ENCODE assay signal across 9 cellular contexts in the genomic region with DNA sequence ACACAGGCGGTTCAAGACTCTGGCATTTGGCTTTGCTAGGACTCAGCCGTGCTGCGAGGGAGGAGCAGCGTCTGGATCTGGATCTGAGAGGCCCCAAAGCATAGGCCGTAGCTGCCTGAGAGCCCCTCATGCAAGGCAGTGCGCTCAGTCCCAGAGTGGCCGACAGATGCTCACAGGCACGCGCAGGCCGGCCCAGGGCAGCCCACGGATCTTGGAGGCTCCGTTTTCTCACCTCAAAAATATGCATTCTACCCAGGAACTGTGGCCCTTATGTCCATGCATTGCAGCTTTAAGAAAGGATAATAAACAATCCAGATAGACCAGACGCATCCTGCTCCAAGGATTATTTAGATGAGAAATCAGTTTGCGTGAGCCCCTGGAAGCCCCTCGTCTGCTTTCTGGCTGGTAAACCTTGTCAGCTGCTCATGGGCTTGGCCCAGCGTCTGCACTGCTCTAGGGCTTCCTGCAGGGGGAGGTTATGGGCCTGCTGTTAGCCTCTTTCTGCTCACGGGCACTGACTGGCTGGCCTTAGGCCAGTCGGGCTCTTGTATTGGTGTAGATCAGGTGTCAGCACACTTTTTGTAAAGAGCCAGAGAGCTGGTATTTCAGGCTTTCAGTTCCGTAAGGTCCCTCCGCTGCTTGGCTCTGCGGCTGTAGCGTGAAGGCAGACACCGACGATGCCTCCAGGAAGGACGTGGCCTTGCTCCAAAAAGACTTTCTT. TPM values are rescaled to one million over a fixed set of nuclear protein-coding genes. Genes with fewer than 3 reads are reported as not detected.
DNase-seq lines count a peak whose midpoint lies in the region; TF ChIP-seq lines count a peak whose summit lies in the region.
"Had no signal": no experiment of that assay in that cellular context is flagged by ENCODE, and none has a peak within 500 bp of the region (broad histone marks: within the 10 kb centered on the region; RNA-seq: fewer than 3 reads in every experiment).

No MANE protein-coding gene starts in this region.

- POLR2A ChIA-PET in activated CD4-positive, alpha-beta memory T cell treated with anti-CD3 and anti-CD28 coated beads for 36 hours (lab: Charles Lee), result no interaction called here

- H3K27ac Mint-ChIP-seq in neural progenitor cell, result peak overlapping the region; percentile 33
- H3K27ac Mint-ChIP-seq in activated CD4-positive, alpha-beta memory T cell treated with anti-CD3 and anti-CD28 coated beads for 36 hours, result no peak overlapping the region

- H3K4me3 Mint-ChIP-seq in neural progenitor cell, result no peak overlapping the region
- no peak overlapping the region for H3K4me3 Mint-ChIP-seq in activated CD4-positive, alpha-beta memory T cell treated with anti-CD3 and anti-CD28 coated beads for 36 hours

- no peak for TF ChIP-seq EP300 in transverse colon (IDR thresholded peaks at IDR 0.05; ENCODE audit: low read depth)

- in situ Hi-C loops in transverse colon (cut with MboI; ENCODE audit: low pct_ligation_motif_present in 1 of 4, low pct_unique_long_range_greater_than_20kb in 1 of 4, low sequenced_read_pairs in 3 of 4), result no loop called here

- H3K36me3 ChIP-seq in neural progenitor cell (no peaks in the 10 kb centered on the region), transverse colon (no peaks in the 10 kb centered on the region)

- no peaks in the 10 kb centered on the region for H3K9me3 Mint-ChIP-seq in neural progenitor cell
- no peaks in the 10 kb centered on the region for H3K9me3 Mint-ChIP-seq in activated CD4-positive, alpha-beta memory T cell treated with anti-CD3 and anti-CD28 coated beads for 36 hours

- DNase-seq in ELF-1 (ENCODE audit: low read depth, low spot score) (peak; percentile 91), NCI-H2029 treated with DMSO at 0.1 percent for 48 hours (lab: John Stamatoyannopoulos, UW) (peak; percentile 99), cerebellar cortex (ENCODE audit: low spot score) (peak; percentile 87), neural progenitor cell (ENCODE audit: low spot score) (peak; percentile 91), transverse colon (no peak), midbrain (lab: John Stamatoyannopoulos, UW) (no peak)
- no peak for DNase-seq in activated CD8-positive, alpha-beta memory T cell treated with anti-CD3 and anti-CD28 coated beads for 24 hours
- no peak for DNase-seq in activated CD4-positive, alpha-beta memory T cell treated with anti-CD3 and anti-CD28 coated beads for 36 hours

- H2AFZ ChIP-seq in neural progenitor cell (replicated peaks), result no peak overlapping the region

- H3K4me1 Mint-ChIP-seq in neural progenitor cell, result peaks cover 11% of the 10 kb centered on the region
- no peaks in the 10 kb centered on the region for H3K4me1 Mint-ChIP-seq in activated CD4-positive, alpha-beta memory T cell treated with anti-CD3 and anti-CD28 coated beads for 36 hours (ENCODE audit: low read depth)

- 81% methylated on average over 25 of the region's 25 CpGs; no CpG with 5 or more reads in 1 of the 2 donors for WGBS in transverse colon (ENCODE audit: low coverage in 1 of 2), 2 donors

- H3K9me3 ChIP-seq in neural progenitor cell (ENCODE audit: low read depth), result no peaks in the 10 kb centered on the region
- H3K9me3 ChIP-seq in transverse colon, result no peaks in the 10 kb centered on the region

- CTCF ChIA-PET in activated CD4-positive, alpha-beta memory T cell treated with anti-CD3 and anti-CD28 coated beads for 36 hours (lab: Charles Lee), result no interaction called here

- H3K27me3 Mint-ChIP-seq in neural progenitor cell (ENCODE audit: insufficient read depth, low read depth), result peaks cover 2% of the 10 kb centered on the region
- no peaks in the 10 kb centered on the region for H3K27me3 Mint-ChIP-seq in activated CD4-positive, alpha-beta memory T cell treated with anti-CD3 and anti-CD28 coated beads for 36 hours

- H3K4me2 ChIP-seq in neural progenitor cell, result no peak overlapping the region

- no peaks in the 10 kb centered on the region for H3K27me3 ChIP-seq in neural progenitor cell
- no peaks in the 10 kb centered on the region for H3K27me3 ChIP-seq in transverse colon

- no peaks in the 10 kb centered on the region for H3K79me2 ChIP-seq in neural progenitor cell (ENCODE audit: low read depth)

- TF ChIP-seq CTCF in neural progenitor cell (IDR thresholded peaks at IDR 0.05) (peak; percentile 70), transverse colon (IDR thresholded peaks at IDR 0.05) (no peak)

- TF ChIP-seq POLR2A in transverse colon (IDR thresholded peaks at IDR 0.05), result no peak

- H3K4me3 ChIP-seq in neural progenitor cell (no peak overlapping the region), transverse colon (no peak overlapping the region)
- H3K4me3 ChIP-seq: SK-N-MC had no signal

- H3K4me1 ChIP-seq in neural progenitor cell (no peaks in the 10 kb centered on the region), transverse colon (no peaks in the 10 kb centered on the region)

- no peak overlapping the region for H3K9ac ChIP-seq in neural progenitor cell

- no peaks in the 10 kb centered on the region for H3K36me3 Mint-ChIP-seq in neural progenitor cell
- peaks cover 2% of the 10 kb centered on the region for H3K36me3 Mint-ChIP-seq in activated CD4-positive, alpha-beta memory T cell treated with anti-CD3 and anti-CD28 coated beads for 36 hours

- H4K20me1 ChIP-seq in neural progenitor cell (ENCODE audit: low read depth), result no peaks in the 10 kb centered on the region

- H3F3A ChIP-seq in neural progenitor cell (ENCODE audit: low read depth), result no peaks in the 10 kb centered on the region

- intact Hi-C loops in transverse colon (cut with DNase I; ENCODE audit: low total_unique reads), result no loop called here
- intact Hi-C loops in activated CD4-positive, alpha-beta memory T cell treated with anti-CD3 and anti-CD28 coated beads for 36 hours (cut with micrococcal nuclease), result no loop called here

- H3K27ac ChIP-seq in neural progenitor cell, result no peak overlapping the region
- H3K27ac ChIP-seq in transverse colon, result no peak overlapping the region
- H3K27ac ChIP-seq: SK-N-MC had no signal

RNA-seq across cellular contexts. Expression of a gene that starts 24.2 kb away (rescaled TPM):
- total RNA-seq in neural progenitor cell (ENCODE audit: low replicate concordance) (0.65 TPM in 1 of 2 replicates, not detected in the other), transverse colon (not detected)
- total RNA-seq in activated CD4-positive, alpha-beta memory T cell treated with anti-CD3 and anti-CD28 coated beads for 36 hours, result under 1 TPM; 0.39 to 0.43 TPM

Comparison
In these comparisons a context has a peak if more than half of its experiments do, and no peak if none do; other contexts are left out.
1. DNase-seq: peak in ELF-1 (single experiment), NCI-H2029 treated with DMSO at 0.1 percent for 48 hours (single experiment), cerebellar cortex (single experiment) and neural progenitor cell (single experiment); none in activated CD8-positive, alpha-beta memory T cell treated with anti-CD3 and anti-CD28 coated beads for 24 hours (single experiment), transverse colon (single experiment), activated CD4-positive, alpha-beta memory T cell treated with anti-CD3 and anti-CD28 coated beads for 36 hours (single experiment) and midbrain (single experiment).